In genomic region chr3:138256022-138256421, GRCh38 we compare ENCODE assay signal across 21 cellular contexts.
DNase-seq lines count a peak whose midpoint lies in the region; ATAC-seq and TF ChIP-seq lines count a peak whose summit lies in the region.
"Had no signal": no experiment of that assay in that cellular context is flagged by ENCODE, and none has a peak within 500 bp of the region (broad histone marks: within the 10 kb centered on the region; RNA-seq: fewer than 3 reads in every experiment).

No MANE protein-coding gene starts in this region.

- DNase-seq in A172 (ENCODE audit: low spot score) (peak; percentile 42), HCEC 1CT (peak; percentile 11), RPMI7951 (ENCODE audit: low read depth) (peak; percentile 11), choroid plexus epithelial cell (ENCODE audit: low read depth) (peak; percentile 10), OCI-M2 (lab: John Stamatoyannopoulos, UW; ENCODE audit: unreplicated experiment) (no peak), activated gamma-delta T cell (lab: John Stamatoyannopoulos, UW) (no peak)
- DNase-seq in stimulated activated CD4-positive, alpha-beta T cell treated with anti-CD3 and anti-CD28 coated beads, Interleukin-2, amount 100 ng/mL, for 24 hours: no peak
- DNase-seq: C1 segment of cervical spinal cord; CD8-positive, alpha-beta T cell; DND-41; GF-D8; IMR-90; NCI-H1417; NCI-H1694 treated with DMSO at 0.1 percent for 48 hours; NCI-H446 treated with DMSO at 0.1 percent for 48 hours; NCI-H526 treated with DMSO at 0.1 percent for 48 hours; PC-9; SIG-M5; T-cell had no signal

- no peak for ATAC-seq in HG02840 (IDR thresholded peaks at IDR 0.05; ENCODE audit: low FRiP score, unreplicated experiment)
- ATAC-seq: CD8-positive, alpha-beta T cell; SK-N-SH treated with all-trans-retinoic acid at 6 μM for 48 hours; T-cell had no signal

- no peak for TF ChIP-seq CTCF in choroid plexus epithelial cell (conservative IDR thresholded peaks at IDR 0.05; ENCODE audit: low read depth, low read length)

- H3K4me3 ChIP-seq in choroid plexus epithelial cell (ENCODE audit: low read depth, low read length): no peak overlapping the region
- H3K4me3 ChIP-seq: PC-9 had no signal

Comparison
In these comparisons a context has a peak if more than half of its experiments do, and no peak if none do; other contexts are left out.
1. DNase-seq: peak in A172 (single experiment), HCEC 1CT (single experiment), RPMI7951 (single experiment) and choroid plexus epithelial cell (single experiment); none in OCI-M2 (single experiment), stimulated activated CD4-positive, alpha-beta T cell treated with anti-CD3 and anti-CD28 coated beads, Interleukin-2, amount 100 ng/mL, for 24 hours (0 of 2) and activated gamma-delta T cell (single experiment).